ENCODE assay signal across 24 cellular contexts in genomic region chr4:156252300-156253016, GRCh38.
DNase-seq lines count a peak whose midpoint lies in the region; ATAC-seq and TF ChIP-seq lines count a peak whose summit lies in the region.
"Had no signal": no experiment of that assay in that cellular context is flagged by ENCODE, and none has a peak within 500 bp of the region (broad histone marks: within the 10 kb centered on the region; RNA-seq: fewer than 3 reads in every experiment).

No MANE protein-coding gene starts in this region.

- WGBS in esophagus muscularis mucosa, result 67% methylated on average over 2 of the region's 2 CpGs

- TF ChIP-seq CTCF in cardiac fibroblast (IDR thresholded peaks at IDR 0.05; ENCODE audit: low read depth, low read length) (no peak), nephron progenitor cell (IDR thresholded peaks at IDR 0.05) (no peak), esophagus muscularis mucosa (IDR thresholded peaks at IDR 0.05) (no peak)

- no peaks in the 10 kb centered on the region for H3K9me3 ChIP-seq in esophagus muscularis mucosa
- H3K9me3 ChIP-seq: neutrophil had no signal

- no peak for TF ChIP-seq POLR2A in esophagus muscularis mucosa (IDR thresholded peaks at IDR 0.05; ENCODE audit: low read depth)

- H3K4me1 Mint-ChIP-seq in nephron progenitor cell, result peaks cover 46% of the 10 kb centered on the region
- H3K4me1 Mint-ChIP-seq: T-cell had no signal

- peaks cover 10% of the 10 kb centered on the region for H3K9me3 Mint-ChIP-seq in nephron progenitor cell
- H3K9me3 Mint-ChIP-seq: CD4-positive, alpha-beta T cell had no signal

- H3K4me3 ChIP-seq in cardiac fibroblast (replicated peaks in 1 of 2; ENCODE audit: low read depth in 2 of 2, low read length in 2 of 2) (no peak overlapping the region), esophagus muscularis mucosa (no peak overlapping the region)

- H3K4me3 Mint-ChIP-seq in nephron progenitor cell, result no peak overlapping the region
- H3K4me3 Mint-ChIP-seq: CD4-positive, alpha-beta T cell; dendritic cell treated with granulocyte-macrophage colony-stimulating factor and Interleukin-4, amounts not matched to agents 40 ng/mL and 50 ng/mL, for 4 days; mesothelial cell of epicardium; T-cell had no signal

- H3K27ac ChIP-seq in esophagus muscularis mucosa (replicated peaks in 1 of 4), result no peak overlapping the region
- H3K27ac ChIP-seq: KMS-11, neutrophil had no signal

- H3K36me3 ChIP-seq in esophagus muscularis mucosa, result no peaks in the 10 kb centered on the region
- H3K36me3 ChIP-seq: neutrophil had no signal

- intact Hi-C loops in esophagus muscularis mucosa (cut with DNase I), result no loop called here

- ATAC-seq in HG03159 (IDR thresholded peaks at IDR 0.05; ENCODE audit: unreplicated experiment), result no peak
- ATAC-seq: left colon, T-cell had no signal

- TF ChIP-seq EP300 in esophagus muscularis mucosa (IDR thresholded peaks at IDR 0.05), result no peak

- peak overlapping the region; percentile 89 for H3K27ac Mint-ChIP-seq in nephron progenitor cell
- H3K27ac Mint-ChIP-seq: CD4-positive, alpha-beta T cell; dendritic cell treated with granulocyte-macrophage colony-stimulating factor and Interleukin-4, amounts not matched to agents 40 ng/mL and 50 ng/mL, for 4 days; mesothelial cell of epicardium; T-cell had no signal

- H3K36me3 Mint-ChIP-seq in nephron progenitor cell (ENCODE audit: low read depth), result peaks cover 4% of the 10 kb centered on the region
- H3K36me3 Mint-ChIP-seq: T-cell had no signal

- no peaks in the 10 kb centered on the region for H3K27me3 Mint-ChIP-seq in nephron progenitor cell (ENCODE audit: low read depth, poor library complexity)
- H3K27me3 Mint-ChIP-seq: CD4-positive, alpha-beta T cell; dendritic cell treated with granulocyte-macrophage colony-stimulating factor and Interleukin-4, amounts not matched to agents 40 ng/mL and 50 ng/mL, for 4 days; T-cell had no signal

- DNase-seq in Daoy (ENCODE audit: low read depth), result peak; percentile 13
- DNase-seq in NCI-H226, result peak; percentile 66
- DNase-seq in cardiac fibroblast (ENCODE audit: low read depth in 2 of 2), result peak; percentile 11 to 14
- no peak for DNase-seq in nephron progenitor cell
- DNase-seq in NCI-H2029 treated with DMSO at 0.1 percent for 48 hours (lab: John Stamatoyannopoulos, UW), result no peak
- no peak for DNase-seq in epidermal melanocyte (ENCODE audit: insufficient read length, low spot score)
- no peak for DNase-seq in esophagus muscularis mucosa (ENCODE audit: extremely low spot score)
- DNase-seq: ACHN; activated naive CD4-positive, alpha-beta T cell treated with anti-CD3 and anti-CD28 coated beads, Interleukin-2, amount 50 U/mL, for 16 hours; activated T-cell treated with anti-CD3 and anti-CD28 coated beads, Interleukin-2, amount 50 U/mL, for 48 hours; CD4-positive, alpha-beta T cell; DMS153; left colon; NCI-H1092; NCI-H2081; NCI-H510A treated with DMSO at 0.1 percent for 48 hours; Right ventricle myocardium superior; stimulated activated CD4-positive, alpha-beta T cell treated with anti-CD3 and anti-CD28 coated beads, Interleukin-15, amount 100 ng/mL, for 24 hours; T-cell had no signal

- no peaks in the 10 kb centered on the region for H3K27me3 ChIP-seq in esophagus muscularis mucosa
- H3K27me3 ChIP-seq: neutrophil had no signal

- H3K4me1 ChIP-seq in esophagus muscularis mucosa, result peaks cover 0 to 12% (median 6%) of the 10 kb centered on the region in 4 donors

Comparison
In these comparisons a context has a peak if more than half of its experiments do, and no peak if none do; other contexts are left out.
1. DNase-seq: peak in Daoy (single experiment), NCI-H226 (single experiment) and cardiac fibroblast (2 of 2); none in nephron progenitor cell (single experiment), NCI-H2029 treated with DMSO at 0.1 percent for 48 hours (single experiment), epidermal melanocyte (single experiment) and esophagus muscularis mucosa (single experiment).